Comparison of ENCODE assay signal across 11 cellular contexts in genomic region chr14:58752782-58753181, GRCh38.
DNase-seq lines count a peak whose midpoint lies in the region; ATAC-seq and TF ChIP-seq lines count a peak whose summit lies in the region.
"Had no signal": no experiment of that assay in that cellular context is flagged by ENCODE, and none has a peak within 500 bp of the region (broad histone marks: within the 10 kb centered on the region; RNA-seq: fewer than 3 reads in every experiment).

No MANE protein-coding gene starts in this region.

- no peaks in the 10 kb centered on the region for H3K36me3 Mint-ChIP-seq in activated B cell treated with CpG ODN at 0.5 μM for 24 hours (ENCODE audit: low read depth)
- H3K36me3 Mint-ChIP-seq in effector memory CD8-positive, alpha-beta T cell (ENCODE audit: insufficient read depth), result no peaks in the 10 kb centered on the region

- no peak overlapping the region for H3K4me3 ChIP-seq in heart right ventricle

- H3K4me3 Mint-ChIP-seq in activated B cell treated with CpG ODN at 0.5 μM for 24 hours, result peak overlapping the region; percentile 28
- no peak overlapping the region for H3K4me3 Mint-ChIP-seq in effector memory CD8-positive, alpha-beta T cell
- H3K4me3 Mint-ChIP-seq: activated T-helper 1 cell treated with anti-CD3 and anti-CD28 coated beads, Interleukin-12 subunit alpha, Interleukin-12 subunit beta, Interleukin-2, Interleukin-4 antibody, amounts not matched to agents 30 ng/mL and 10 ng/mL and 1 ng/mL, durations not matched to agents 14 hours and 24 hours and 36 hours; H9 had no signal

- peaks cover 0 to 55% (median 27%) of the 10 kb centered on the region in 9 donors for H3K4me1 ChIP-seq in heart right ventricle

- TF ChIP-seq CTCF in activated B cell treated with CpG ODN at 0.5 μM for 24 hours (IDR thresholded peaks at IDR 0.05) (no peak), heart right ventricle (IDR thresholded peaks at IDR 0.05) (no peak)

- 18 to 22% methylated on average over 9 of the region's 9 CpGs for WGBS in heart right ventricle, 2 donors

- intact Hi-C loops in activated B cell treated with CpG ODN at 0.5 μM for 24 hours (cut with micrococcal nuclease), result no loop called here
- intact Hi-C loops in heart right ventricle (cut with DNase I), result no loop called here
- intact Hi-C loops in posterior vena cava (cut with DNase I), result no loop called here

- H3K36me3 ChIP-seq in heart right ventricle, result no peaks in the 10 kb centered on the region

- H3K27me3 Mint-ChIP-seq in activated B cell treated with CpG ODN at 0.5 μM for 24 hours, result no peaks in the 10 kb centered on the region
- H3K27me3 Mint-ChIP-seq in effector memory CD8-positive, alpha-beta T cell, result no peaks in the 10 kb centered on the region

- H3K9me3 ChIP-seq in heart right ventricle, result no peaks in the 10 kb centered on the region

- no peak for ATAC-seq in activated B cell treated with CpG ODN at 0.5 μM for 24 hours (ENCODE audit: low read depth)
- ATAC-seq in heart right ventricle, result peak; percentile 45 to 82 (median 70)
- no peak for ATAC-seq in effector memory CD8-positive, alpha-beta T cell (replicated peaks)

- peak overlapping the region in 3 of 10 donors; percentile 13 to 82 (median 28) for H3K27ac ChIP-seq in heart right ventricle

- DNase-seq in DMS153 treated with DMSO at 0.1 percent for 48 hours (lab: John Stamatoyannopoulos, UW; ENCODE audit: unreplicated experiment), result peak; percentile 30
- DNase-seq in activated B cell treated with CpG ODN at 0.5 μM for 24 hours, result no peak
- DNase-seq in heart right ventricle, result peak; percentile 73 to 85
- peak; percentile 94 for DNase-seq in posterior vena cava (ENCODE audit: low spot score)
- no peak for DNase-seq in effector memory CD8-positive, alpha-beta T cell
- DNase-seq in HuH-7 (ENCODE audit: low spot score), result no peak
- no peak for DNase-seq in activated effector memory CD4-positive, alpha-beta T cell treated with Interleukin-2 at 50 U/mL for 16 hours
- DNase-seq in NCI-H1417 treated with DMSO at 0.1 percent for 48 hours (lab: John Stamatoyannopoulos, UW), result no peak
- DNase-seq: H9; NK-92 treated with Interleukin-12 subunit alpha and Interleukin-12 subunit beta, amount 100 ng/mL, for 24 hours had no signal

- H3K4me1 Mint-ChIP-seq in activated B cell treated with CpG ODN at 0.5 μM for 24 hours, result peaks cover 16% of the 10 kb centered on the region
- H3K4me1 Mint-ChIP-seq in effector memory CD8-positive, alpha-beta T cell (ENCODE audit: low read depth in 2 of 2), result peaks cover 0 to 7% of the 10 kb centered on the region in 2 donors

- CTCF ChIA-PET in activated B cell treated with CpG ODN at 0.5 μM for 24 hours (lab: Charles Lee), result no interaction called here

- H3K9me3 Mint-ChIP-seq in activated B cell treated with CpG ODN at 0.5 μM for 24 hours, result no peaks in the 10 kb centered on the region
- no peaks in the 10 kb centered on the region for H3K9me3 Mint-ChIP-seq in effector memory CD8-positive, alpha-beta T cell
- H3K9me3 Mint-ChIP-seq: activated T-helper 1 cell treated with anti-CD3 and anti-CD28 coated beads, Interleukin-12 subunit alpha, Interleukin-12 subunit beta, Interleukin-2, Interleukin-4 antibody, amounts not matched to agents 30 ng/mL and 10 ng/mL and 1 ng/mL, durations not matched to agents 14 hours and 24 hours and 36 hours; H9 had no signal

- no peaks in the 10 kb centered on the region for H3K27me3 ChIP-seq in heart right ventricle

- POLR2A ChIA-PET in activated B cell treated with CpG ODN at 0.5 μM for 24 hours (lab: Charles Lee), result no interaction called here

- no peak overlapping the region for H3K27ac Mint-ChIP-seq in activated B cell treated with CpG ODN at 0.5 μM for 24 hours
- H3K27ac Mint-ChIP-seq in effector memory CD8-positive, alpha-beta T cell, result no peak overlapping the region
- H3K27ac Mint-ChIP-seq: activated T-helper 1 cell treated with anti-CD3 and anti-CD28 coated beads, Interleukin-12 subunit alpha, Interleukin-12 subunit beta, Interleukin-2, Interleukin-4 antibody, amounts not matched to agents 30 ng/mL and 10 ng/mL and 1 ng/mL, durations not matched to agents 14 hours and 24 hours and 36 hours; H9 had no signal

Comparison
In these comparisons a context has a peak if more than half of its experiments do, and no peak if none do; other contexts are left out.
1. DNase-seq: peak in DMS153 treated with DMSO at 0.1 percent for 48 hours (single experiment), heart right ventricle (2 of 2) and posterior vena cava (single experiment); none in activated B cell treated with CpG ODN at 0.5 μM for 24 hours (single experiment), effector memory CD8-positive, alpha-beta T cell (0 of 3), HuH-7 (single experiment), activated effector memory CD4-positive, alpha-beta T cell treated with Interleukin-2 at 50 U/mL for 16 hours (single experiment) and NCI-H1417 treated with DMSO at 0.1 percent for 48 hours (single experiment).
2. ATAC-seq: peak in heart right ventricle (8 of 8); none in activated B cell treated with CpG ODN at 0.5 μM for 24 hours (single experiment) and effector memory CD8-positive, alpha-beta T cell (single experiment).